ENCODE assay signal across 24 cellular contexts in genomic region chr2:45705233-45705632, GRCh38.
"Had no signal": no experiment of that assay in that cellular context is flagged by ENCODE, and none has a peak within 500 bp of the region (broad histone marks: within the 10 kb centered on the region; RNA-seq: fewer than 3 reads in every experiment).

No MANE protein-coding gene starts in this region.

- H3K27ac ChIP-seq: coronary artery, left ventricle myocardium inferior, neutrophil, ovary, psoas muscle, testis had no signal

- DNase-seq: activated B cell treated with CpG ODN at 0.5 μM for 24 hours; activated CD4-positive, alpha-beta T cell treated with anti-CD3 and anti-CD28 coated beads for 36 hours; activated CD8-positive, alpha-beta T cell treated with anti-CD3 and anti-CD28 coated beads, Interleukin-2, amount 10 ng/mL, durations not matched to agents 7 days and 5 days; activated naive CD4-positive, alpha-beta T cell; activated T-cell treated with anti-CD3 and anti-CD28 coated beads for 4 hours; activated T-cell treated with anti-CD3 and anti-CD28 coated beads, Interleukin-2, amount 50 U/mL, for 72 hours; effector memory CD8-positive, alpha-beta T cell; erythroblast; heart left ventricle; left ventricle myocardium inferior; naive B cell; nephron progenitor cell; ovary; psoas muscle; stimulated activated CD4-positive, alpha-beta T cell treated with anti-CD3 and anti-CD28 coated beads, Interleukin-15, amount 100 ng/mL, for 24 hours; stimulated activated CD4-positive, alpha-beta T cell treated with anti-CD3 and anti-CD28 coated beads, Interleukin-2, amount 100 ng/mL, for 24 hours; stimulated activated naive CD4-positive, alpha-beta T cell; T-helper 2 cell; testis; uterus had no signal

- H3K4me3 ChIP-seq: coronary artery, heart left ventricle, left ventricle myocardium inferior, lung, ovary, psoas muscle, testis, uterus had no signal

- H3K27me3 ChIP-seq: heart left ventricle, neutrophil, ovary, testis, uterus had no signal

- ATAC-seq: activated CD4-positive, alpha-beta T cell treated with anti-CD3 and anti-CD28 coated beads for 36 hours; activated CD8-positive, alpha-beta T cell treated with anti-CD3 and anti-CD28 coated beads, Interleukin-2, amount 10 ng/mL, durations not matched to agents 7 days and 5 days; activated naive CD4-positive, alpha-beta T cell treated with anti-CD3 and anti-CD28 coated beads, Interleukin-2, amount 50 U/mL, for 72 hours; activated T-cell treated with anti-CD3 and anti-CD28 coated beads, Interleukin-2, amount 50 U/mL, for 72 hours; effector memory CD8-positive, alpha-beta T cell; heart left ventricle; psoas muscle had no signal

- H3K36me3 ChIP-seq: heart left ventricle, neutrophil, ovary, uterus had no signal

- H3K9me3 ChIP-seq: heart left ventricle, left ventricle myocardium inferior, neutrophil, ovary, psoas muscle, testis, uterus had no signal
